Comparison of ENCODE assay signal across 9 cellular contexts in genomic region chr4:77104405-77105292, GRCh38. TPM values are rescaled to one million over a fixed set of nuclear protein-coding genes. Genes with fewer than 3 reads are reported as not detected.
DNase-seq lines count a peak whose midpoint lies in the region; ATAC-seq and TF ChIP-seq lines count a peak whose summit lies in the region.
"Had no signal": no experiment of that assay in that cellular context is flagged by ENCODE, and none has a peak within 500 bp of the region (broad histone marks: within the 10 kb centered on the region; RNA-seq: fewer than 3 reads in every experiment).

No MANE protein-coding gene starts in this region.

- H3K4me3 ChIP-seq in lower lobe of right lung: no peak overlapping the region
- H3K4me3 ChIP-seq in vagina: no peak overlapping the region

- no peak overlapping the region for H3K27ac Mint-ChIP-seq in activated naive CD8-positive, alpha-beta T cell treated with anti-CD3 and anti-CD28 coated beads, Interleukin-2, amount 50 U/mL, for 24 hours
- H3K27ac Mint-ChIP-seq in activated naive CD8-positive, alpha-beta T cell treated with anti-CD3 and anti-CD28 coated beads for 36 hours: no peak overlapping the region
- peak overlapping the region; percentile 90 for H3K27ac Mint-ChIP-seq in MCF 10A (ENCODE audit: low read depth, unreplicated experiment)
- H3K27ac Mint-ChIP-seq in activated CD8-positive, alpha-beta memory T cell treated with anti-CD3 and anti-CD28 coated beads, Interleukin-2, amount 10 ng/mL, durations not matched to agents 7 days and 5 days: no peak overlapping the region

- H3K4me1 Mint-ChIP-seq in activated naive CD8-positive, alpha-beta T cell treated with anti-CD3 and anti-CD28 coated beads, Interleukin-2, amount 50 U/mL, for 24 hours: peaks cover 14% of the 10 kb centered on the region
- H3K4me1 Mint-ChIP-seq in activated naive CD8-positive, alpha-beta T cell treated with anti-CD3 and anti-CD28 coated beads for 36 hours: peaks cover 13% of the 10 kb centered on the region
- peaks cover 14% of the 10 kb centered on the region for H3K4me1 Mint-ChIP-seq in MCF 10A (ENCODE audit: insufficient read depth, unreplicated experiment)
- H3K4me1 Mint-ChIP-seq in activated CD8-positive, alpha-beta memory T cell treated with anti-CD3 and anti-CD28 coated beads, Interleukin-2, amount 10 ng/mL, durations not matched to agents 7 days and 5 days: peaks cover 9% of the 10 kb centered on the region

- H3K27me3 ChIP-seq in lower lobe of right lung (ENCODE audit: low read depth): no peaks in the 10 kb centered on the region
- H3K27me3 ChIP-seq in vagina: no peaks in the 10 kb centered on the region

- H3K9me3 ChIP-seq in lower lobe of right lung (no peaks in the 10 kb centered on the region), vagina (no peaks in the 10 kb centered on the region)

- intact Hi-C loops in MCF 10A (cut with micrococcal nuclease) (no loop called here), lower lobe of right lung (cut with DNase I) (no loop called here), vagina (cut with DNase I) (loop anchor here (5.0 kb wide), 1 partner anchor 98 kb away; no protein-coding TSS in a partner anchor)

- no peak overlapping the region for H3K27ac ChIP-seq in lower lobe of right lung
- H3K27ac ChIP-seq in vagina: peak overlapping the region; percentile 29

- no peak for TF ChIP-seq POLR2A in vagina (IDR thresholded peaks at IDR 0.05)

- TF ChIP-seq CTCF in MCF 10A (IDR thresholded peaks at IDR 0.05; ENCODE audit: unreplicated experiment) (no peak), lower lobe of right lung (IDR thresholded peaks at IDR 0.05) (no peak), vagina (IDR thresholded peaks at IDR 0.05) (no peak)

- peaks cover 10% of the 10 kb centered on the region for H3K27me3 Mint-ChIP-seq in activated naive CD8-positive, alpha-beta T cell treated with anti-CD3 and anti-CD28 coated beads, Interleukin-2, amount 50 U/mL, for 24 hours
- H3K27me3 Mint-ChIP-seq in activated naive CD8-positive, alpha-beta T cell treated with anti-CD3 and anti-CD28 coated beads for 36 hours: peaks cover 3% of the 10 kb centered on the region
- no peaks in the 10 kb centered on the region for H3K27me3 Mint-ChIP-seq in MCF 10A (ENCODE audit: insufficient read depth, unreplicated experiment)
- H3K27me3 Mint-ChIP-seq in activated CD8-positive, alpha-beta memory T cell treated with anti-CD3 and anti-CD28 coated beads, Interleukin-2, amount 10 ng/mL, durations not matched to agents 7 days and 5 days: peaks cover 25% of the 10 kb centered on the region

- CTCF ChIA-PET in MCF 10A (lab: Yijun Ruan, JAX): interaction anchor here (0.7 to 3.5 kb wide), 15 partner anchors 10 to 675 kb away, joined by 3 to 45 read pairs (median 4); no protein-coding TSS in a partner anchor
- CTCF ChIA-PET in activated CD8-positive, alpha-beta memory T cell treated with anti-CD3 and anti-CD28 coated beads, Interleukin-2, amount 10 ng/mL, durations not matched to agents 7 days and 5 days (lab: Charles Lee): interaction anchor here (3.1 kb wide), 1 partner anchor 9 kb away, joined by 15 read pairs; no protein-coding TSS in a partner anchor

- no TSS peak for BruUV-seq in MCF 10A (replicated peaks; lab: Mats Ljungman, UMichigan)

- ATAC-seq in activated naive CD8-positive, alpha-beta T cell treated with anti-CD3 and anti-CD28 coated beads, Interleukin-2, amount 50 U/mL, for 24 hours: no peak
- ATAC-seq in lower lobe of right lung (peak; percentile 43 to 59), HG03457 (IDR thresholded peaks at IDR 0.05; ENCODE audit: unreplicated experiment) (no peak), GM21423 (IDR thresholded peaks at IDR 0.05; ENCODE audit: unreplicated experiment) (no peak)
- no peak for ATAC-seq in activated CD8-positive, alpha-beta memory T cell treated with anti-CD3 and anti-CD28 coated beads, Interleukin-2, amount 10 ng/mL, durations not matched to agents 7 days and 5 days
- ATAC-seq: HCT116 had no signal

- peaks cover 4% of the 10 kb centered on the region for H3K4me1 ChIP-seq in lower lobe of right lung
- H3K4me1 ChIP-seq in vagina: peaks cover 15% of the 10 kb centered on the region

- no peak overlapping the region for H3K4me3 Mint-ChIP-seq in activated naive CD8-positive, alpha-beta T cell treated with anti-CD3 and anti-CD28 coated beads, Interleukin-2, amount 50 U/mL, for 24 hours
- no peak overlapping the region for H3K4me3 Mint-ChIP-seq in activated naive CD8-positive, alpha-beta T cell treated with anti-CD3 and anti-CD28 coated beads for 36 hours
- peak overlapping the region; percentile 56 for H3K4me3 Mint-ChIP-seq in MCF 10A (ENCODE audit: unreplicated experiment)
- H3K4me3 Mint-ChIP-seq in activated CD8-positive, alpha-beta memory T cell treated with anti-CD3 and anti-CD28 coated beads, Interleukin-2, amount 10 ng/mL, durations not matched to agents 7 days and 5 days: no peak overlapping the region

- peak; percentile 8 for DNase-seq in activated naive CD8-positive, alpha-beta T cell treated with anti-CD3 and anti-CD28 coated beads, Interleukin-2, amount 50 U/mL, for 24 hours
- DNase-seq in activated naive CD8-positive, alpha-beta T cell treated with anti-CD3 and anti-CD28 coated beads for 36 hours: no peak
- peak; percentile 58 for DNase-seq in MCF 10A (ENCODE audit: unreplicated experiment)
- peak; percentile 77 for DNase-seq in lower lobe of right lung
- DNase-seq in vagina (ENCODE audit: extremely low spot score in 2 of 2): no peak
- no peak for DNase-seq in activated CD8-positive, alpha-beta memory T cell treated with anti-CD3 and anti-CD28 coated beads, Interleukin-2, amount 10 ng/mL, durations not matched to agents 7 days and 5 days

- no peaks in the 10 kb centered on the region for H3K36me3 Mint-ChIP-seq in activated naive CD8-positive, alpha-beta T cell treated with anti-CD3 and anti-CD28 coated beads, Interleukin-2, amount 50 U/mL, for 24 hours (ENCODE audit: low read depth)
- H3K36me3 Mint-ChIP-seq in activated naive CD8-positive, alpha-beta T cell treated with anti-CD3 and anti-CD28 coated beads for 36 hours: no peaks in the 10 kb centered on the region
- no peaks in the 10 kb centered on the region for H3K36me3 Mint-ChIP-seq in MCF 10A (ENCODE audit: insufficient read depth, unreplicated experiment)
- H3K36me3 Mint-ChIP-seq in activated CD8-positive, alpha-beta memory T cell treated with anti-CD3 and anti-CD28 coated beads, Interleukin-2, amount 10 ng/mL, durations not matched to agents 7 days and 5 days: no peaks in the 10 kb centered on the region

- H3K9me3 Mint-ChIP-seq in activated naive CD8-positive, alpha-beta T cell treated with anti-CD3 and anti-CD28 coated beads, Interleukin-2, amount 50 U/mL, for 24 hours: no peaks in the 10 kb centered on the region
- H3K9me3 Mint-ChIP-seq in activated naive CD8-positive, alpha-beta T cell treated with anti-CD3 and anti-CD28 coated beads for 36 hours: no peaks in the 10 kb centered on the region
- no peaks in the 10 kb centered on the region for H3K9me3 Mint-ChIP-seq in MCF 10A (ENCODE audit: unreplicated experiment)
- H3K9me3 Mint-ChIP-seq in activated CD8-positive, alpha-beta memory T cell treated with anti-CD3 and anti-CD28 coated beads, Interleukin-2, amount 10 ng/mL, durations not matched to agents 7 days and 5 days (ENCODE audit: low read depth): no peaks in the 10 kb centered on the region

- no peaks in the 10 kb centered on the region for H3K36me3 ChIP-seq in lower lobe of right lung
- no peaks in the 10 kb centered on the region for H3K36me3 ChIP-seq in vagina

- POLR2A ChIA-PET in MCF 10A (lab: Yijun Ruan, JAX): interaction anchor here (0.6 to 15.2 kb wide), 15 partner anchors 9 to 387 kb away, joined by 3 to 248 read pairs (median 4); partner anchors contain the start of genes CCNG2 and CCNI

RNA-seq across cellular contexts. Expression of gene CCNI, which starts 28.9 kb away (rescaled TPM):
- 100 to 1,000 TPM; 230 to 237 TPM for total RNA-seq in activated naive CD8-positive, alpha-beta T cell treated with anti-CD3 and anti-CD28 coated beads for 36 hours
- total RNA-seq in MCF 10A (2022) (297 and 368 TPM in 2 replicates), lower lobe of right lung (327 TPM), vagina (206 TPM)
- total RNA-seq in activated CD8-positive, alpha-beta memory T cell treated with anti-CD3 and anti-CD28 coated beads, Interleukin-2, amount 10 ng/mL, durations not matched to agents 7 days and 5 days: 100 to 1,000 TPM; 179 to 221 TPM

RNA-seq across cellular contexts. Expression of gene CCNG2, which starts 52.4 kb away (rescaled TPM):
- total RNA-seq in activated naive CD8-positive, alpha-beta T cell treated with anti-CD3 and anti-CD28 coated beads for 36 hours: 10 to 100 TPM; 17.4 to 18.7 TPM
- total RNA-seq in MCF 10A (2022): 23.5 and 28.5 TPM in 2 replicates
- total RNA-seq in lower lobe of right lung: 39.3 TPM
- 31.4 TPM for total RNA-seq in vagina
- 10 to 100 TPM; 20.8 to 21.6 TPM for total RNA-seq in activated CD8-positive, alpha-beta memory T cell treated with anti-CD3 and anti-CD28 coated beads, Interleukin-2, amount 10 ng/mL, durations not matched to agents 7 days and 5 days

Comparison
In these comparisons a context has a peak if more than half of its experiments do, and no peak if none do; other contexts are left out.
1. DNase-seq: peak in activated naive CD8-positive, alpha-beta T cell treated with anti-CD3 and anti-CD28 coated beads, Interleukin-2, amount 50 U/mL, for 24 hours (single experiment), MCF 10A (single experiment) and lower lobe of right lung (single experiment); none in activated naive CD8-positive, alpha-beta T cell treated with anti-CD3 and anti-CD28 coated beads for 36 hours (single experiment), vagina (0 of 2) and activated CD8-positive, alpha-beta memory T cell treated with anti-CD3 and anti-CD28 coated beads, Interleukin-2, amount 10 ng/mL, durations not matched to agents 7 days and 5 days (single experiment).
2. ATAC-seq: peak in lower lobe of right lung (2 of 2); none in activated naive CD8-positive, alpha-beta T cell treated with anti-CD3 and anti-CD28 coated beads, Interleukin-2, amount 50 U/mL, for 24 hours (single experiment), HG03457 (single experiment), GM21423 (single experiment) and activated CD8-positive, alpha-beta memory T cell treated with anti-CD3 and anti-CD28 coated beads, Interleukin-2, amount 10 ng/mL, durations not matched to agents 7 days and 5 days (single experiment).